In the genomic region with DNA sequence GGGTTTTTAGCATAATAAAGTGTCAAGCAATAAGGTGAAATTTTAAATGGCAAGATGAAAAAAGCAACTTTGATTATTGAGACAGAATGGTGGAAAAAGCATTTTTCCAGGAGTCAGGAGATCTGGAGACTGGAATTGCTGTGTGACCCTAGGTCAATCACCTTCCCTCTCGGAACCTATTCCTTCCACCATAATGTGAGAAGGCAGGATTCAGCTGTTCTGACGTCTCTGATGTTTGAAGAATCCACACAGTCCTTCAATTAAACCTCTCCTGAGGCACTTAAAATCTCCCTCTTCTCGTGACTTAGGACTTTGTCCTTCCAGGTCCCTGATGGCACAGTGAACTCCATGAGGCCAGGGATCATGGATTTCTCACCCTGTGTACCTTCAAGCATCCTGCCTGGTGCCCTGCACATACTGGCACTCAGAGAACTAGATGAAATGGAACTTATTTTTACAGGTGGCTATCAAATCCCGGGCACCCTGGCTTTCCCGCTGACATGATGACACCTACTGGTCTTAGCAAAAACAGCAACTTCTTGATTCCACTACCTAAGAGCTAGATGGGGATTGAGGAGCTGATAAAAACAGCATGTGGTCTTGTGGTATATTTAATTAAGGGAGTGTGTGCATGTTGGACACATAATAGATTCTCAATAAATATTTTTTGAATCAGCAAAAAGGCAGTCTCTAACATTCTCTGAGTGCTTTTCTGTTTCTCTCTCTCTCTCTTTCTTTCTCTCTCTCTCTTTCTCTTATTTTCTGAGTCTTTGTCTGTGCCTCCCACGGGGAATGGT, we compare ENCODE assay signal across 8 cellular contexts. TPM values are rescaled to one million over a fixed set of nuclear protein-coding genes. Genes with fewer than 3 reads are reported as not detected.
A peak's percentile ranks its signal among the peaks of the same experiment; 100 is the strongest.
DNase-seq lines count a peak whose midpoint lies in the region; ATAC-seq and TF ChIP-seq lines count a peak whose summit lies in the region.

No MANE protein-coding gene starts in this region.

- ATAC-seq in SK-N-SH treated with all-trans-retinoic acid at 6 μM for 48 hours (peak; percentile 92), body of pancreas (peak; percentile 73), GM21529 (IDR thresholded peaks at IDR 0.05; ENCODE audit: unreplicated experiment) (no peak)

- H3K36me3 ChIP-seq in body of pancreas (replicated peaks in 1 of 2; ENCODE audit: insufficient read depth in 1 of 2, low read depth in 2 of 2) = no peaks in the 10 kb centered on the region

- H3K4me1 ChIP-seq in body of pancreas = peaks cover 10% of the 10 kb centered on the region

- TF ChIP-seq POLR2A in body of pancreas (IDR thresholded peaks at IDR 0.05) = no peak

- H3K9me3 ChIP-seq in body of pancreas = no peaks in the 10 kb centered on the region

- H3K27ac ChIP-seq in body of pancreas = no peak overlapping the region

- WGBS in body of pancreas, 2 donors = 15 to 22% methylated on average over 6 of the region's 6 CpGs

- no peak overlapping the region for H3K4me3 ChIP-seq in body of pancreas

- peak in 6 of 7 experiments; percentile 54 to 72 (median 66) for TF ChIP-seq CTCF in body of pancreas (IDR thresholded peaks at IDR 0.05)

- intact Hi-C loops in body of pancreas (cut with DNase I) = loop anchor here (5.0 to 10.0 kb wide), 2 partner anchors 143 to 505 kb away; no protein-coding TSS in a partner anchor

- DNase-seq in activated CD4-positive, CD25-positive, alpha-beta regulatory T cell treated with anti-CD3 and anti-CD28 coated beads, Interleukin-2, amount 50 U/mL, for 16 hours (ENCODE audit: low read depth, low spot score) = peak; percentile 9
- DNase-seq in activated CD4-positive, CD25-positive, alpha-beta regulatory T cell (lab: John Stamatoyannopoulos, UW) = no peak
- DNase-seq in NCI-H1092 treated with DMSO at 0.1 percent for 48 hours (lab: John Stamatoyannopoulos, UW) = peak; percentile 82
- DNase-seq in body of pancreas = peak; percentile 35 to 56 (median 56)
- peak; percentile 75 for DNase-seq in iPS-NIHi7 (ENCODE audit: extremely low spot score)
- DNase-seq in stimulated activated CD4-positive, alpha-beta T cell treated with anti-CD3 and anti-CD28 coated beads, Interleukin-15, amount 100 ng/mL, for 24 hours = peak; percentile 37

- no peaks in the 10 kb centered on the region for H3K27me3 ChIP-seq in body of pancreas

TF ChIP-seq in SK-N-SH treated with all-trans-retinoic acid at 6 μM for 48 hours, 23 proteins besides CTCF, POLR2A, EP300 and RAD21:
- TF ChIP-seq TCF4 (CRISPR knock-in tag; IDR thresholded peaks at IDR 0.05; ENCODE audit: borderline replicate concordance) (peak; percentile 53; the same call in 1 of the 2 replicates), BACH2 (CRISPR knock-in tag; IDR thresholded peaks at IDR 0.05; ENCODE audit: borderline replicate concordance) (0 out of 2 replicates have a peak, but pooled peaks have one; percentile 36), RARB (CRISPR knock-in tag; IDR thresholded peaks at IDR 0.05) (no peak), ESRRG (CRISPR knock-in tag; IDR thresholded peaks at IDR 0.05) (no peak)
- TF ChIP-seq, protein P1, sequence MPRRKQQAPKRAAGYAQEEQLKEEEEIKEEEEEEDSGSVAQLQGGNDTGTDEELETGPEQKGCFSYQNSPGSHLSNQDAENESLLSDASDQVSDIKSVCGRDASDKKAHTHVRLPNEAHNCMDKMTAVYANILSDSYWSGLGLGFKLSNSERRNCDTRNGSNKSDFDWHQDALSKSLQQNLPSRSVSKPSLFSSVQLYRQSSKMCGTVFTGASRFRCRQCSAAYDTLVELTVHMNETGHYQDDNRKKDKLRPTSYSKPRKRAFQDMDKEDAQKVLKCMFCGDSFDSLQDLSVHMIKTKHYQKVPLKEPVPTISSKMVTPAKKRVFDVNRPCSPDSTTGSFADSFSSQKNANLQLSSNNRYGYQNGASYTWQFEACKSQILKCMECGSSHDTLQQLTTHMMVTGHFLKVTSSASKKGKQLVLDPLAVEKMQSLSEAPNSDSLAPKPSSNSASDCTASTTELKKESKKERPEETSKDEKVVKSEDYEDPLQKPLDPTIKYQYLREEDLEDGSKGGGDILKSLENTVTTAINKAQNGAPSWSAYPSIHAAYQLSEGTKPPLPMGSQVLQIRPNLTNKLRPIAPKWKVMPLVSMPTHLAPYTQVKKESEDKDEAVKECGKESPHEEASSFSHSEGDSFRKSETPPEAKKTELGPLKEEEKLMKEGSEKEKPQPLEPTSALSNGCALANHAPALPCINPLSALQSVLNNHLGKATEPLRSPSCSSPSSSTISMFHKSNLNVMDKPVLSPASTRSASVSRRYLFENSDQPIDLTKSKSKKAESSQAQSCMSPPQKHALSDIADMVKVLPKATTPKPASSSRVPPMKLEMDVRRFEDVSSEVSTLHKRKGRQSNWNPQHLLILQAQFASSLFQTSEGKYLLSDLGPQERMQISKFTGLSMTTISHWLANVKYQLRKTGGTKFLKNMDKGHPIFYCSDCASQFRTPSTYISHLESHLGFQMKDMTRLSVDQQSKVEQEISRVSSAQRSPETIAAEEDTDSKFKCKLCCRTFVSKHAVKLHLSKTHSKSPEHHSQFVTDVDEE (CRISPR knock-in tag; IDR thresholded peaks at IDR 0.05) = 0 out of 2 replicates have a peak, but pooled peaks have one; percentile 42

RNA-seq across cellular contexts. Expression of gene CCDC182, which starts 2.3 kb away (rescaled TPM):
- total RNA-seq in body of pancreas = not detected

Comparison
In these comparisons a context has a peak if more than half of its experiments do, and no peak if none do; other contexts are left out.
1. DNase-seq: peak in activated CD4-positive, CD25-positive, alpha-beta regulatory T cell treated with anti-CD3 and anti-CD28 coated beads, Interleukin-2, amount 50 U/mL, for 16 hours (single experiment), NCI-H1092 treated with DMSO at 0.1 percent for 48 hours (single experiment), body of pancreas (4 of 4), iPS-NIHi7 (single experiment) and stimulated activated CD4-positive, alpha-beta T cell treated with anti-CD3 and anti-CD28 coated beads, Interleukin-15, amount 100 ng/mL, for 24 hours (single experiment); none in activated CD4-positive, CD25-positive, alpha-beta regulatory T cell (0 of 4).